22 cellular contexts compared by ENCODE assay signal in genomic region chr7:117916309-117916708, GRCh38. TPM values are rescaled to one million over a fixed set of nuclear protein-coding genes. Genes with fewer than 3 reads are reported as not detected.
"Had no signal": no experiment of that assay in that cellular context is flagged by ENCODE, and none has a peak within 500 bp of the region (broad histone marks: within the 10 kb centered on the region; RNA-seq: fewer than 3 reads in every experiment).

No MANE protein-coding gene starts in this region.

- FAIRE-seq: HepG2 had no signal

- DNase-seq: IMR-90, MV-4-11, NCI-H1048, NCI-H1105 treated with DMSO at 0.1 percent for 48 hours, NCI-H1417 treated with DMSO at 0.1 percent for 48 hours, NCI-H146, NCI-H1694 treated with DMSO at 0.1 percent for 48 hours, NCI-H1930, NCI-H2081, NCI-H2107, NCI-H2227 treated with DMSO at 0.1 percent for 48 hours, NCI-H524, NCI-H69, NCI-H774, PC-9, Peyer's patch, SHP77 treated with DMSO at 0.1 percent for 48 hours, SK-N-SH, T-helper 1 cell, T-helper 17 cell had no signal

- H3K4me1 ChIP-seq: Peyer's patch had no signal

- H3K4me2 ChIP-seq: PC-9, SK-N-SH had no signal

- H3K9me3 ChIP-seq: Peyer's patch, SK-N-SH had no signal

- H3K4me3 ChIP-seq: PC-9, Peyer's patch had no signal

- H2AFZ ChIP-seq: PC-9 had no signal

- H3K27me3 ChIP-seq: Peyer's patch had no signal

- ATAC-seq: HepG2, Right ventricle myocardium inferior, T-helper 17 cell had no signal

- H3K27ac ChIP-seq: PC-9, Peyer's patch had no signal

- H3K9ac ChIP-seq: SK-N-SH had no signal

- H3K36me3 ChIP-seq: Peyer's patch had no signal

RNA-seq across cellular contexts. Expression of gene CTTNBP2, which starts 43.1 kb away (rescaled TPM):
- total RNA-seq: HepG2, PC-9 had no signal
- polyA plus RNA-seq: HepG2, SK-N-SH had no signal
